Comparison of ENCODE assay signal across 25 cellular contexts in genomic region chr18:76384861-76385680, GRCh38.
"Had no signal": no experiment of that assay in that cellular context is flagged by ENCODE, and none has a peak within 500 bp of the region (broad histone marks: within the 10 kb centered on the region; RNA-seq: fewer than 3 reads in every experiment).

No MANE protein-coding gene starts in this region.

- H3K36me3 ChIP-seq: pancreas had no signal

- ATAC-seq: activated CD8-positive, alpha-beta T cell treated with anti-CD3 and anti-CD28 coated beads, Interleukin-2, amount 10 ng/mL, durations not matched to agents 7 days and 5 days; activated naive CD8-positive, alpha-beta T cell treated with anti-CD3 and anti-CD28 coated beads, Interleukin-2, amount 50 U/mL, for 24 hours; gastroesophageal sphincter; mucosa of descending colon; pancreas; psoas muscle; stimulated activated effector memory CD8-positive, alpha-beta T cell treated with anti-CD3 and anti-CD28 coated beads, Interleukin-12 subunit alpha, Interleukin-12 subunit beta, amount 100 ng/mL, for 72 hours; T-helper 17 cell had no signal

- H3K27ac ChIP-seq: epithelial cell of prostate, gastroesophageal sphincter, heart left ventricle, neutrophil, pancreas, psoas muscle, right atrium auricular region, SK-N-MC, skin epidermis, thoracic aorta had no signal

- H3K4me3 Mint-ChIP-seq: activated CD4-positive, alpha-beta T cell treated with anti-CD3 and anti-CD28 coated beads, Interleukin-2, amount 10 ng/mL, durations not matched to agents 24 days and 14 days; activated naive CD8-positive, alpha-beta T cell treated with anti-CD3 and anti-CD28 coated beads, Interleukin-2, amount 50 U/mL, for 24 hours; memory B cell; stimulated activated effector memory CD8-positive, alpha-beta T cell treated with anti-CD3 and anti-CD28 coated beads, Interleukin-12 subunit alpha, Interleukin-12 subunit beta, amount 100 ng/mL, for 72 hours; type B pancreatic cell had no signal

- H3K9me3 ChIP-seq: gastroesophageal sphincter, mucosa of descending colon, neutrophil, pancreas, psoas muscle, right atrium auricular region, thoracic aorta had no signal

- DNase-seq: activated CD4-positive, alpha-beta T cell treated with anti-CD3 and anti-CD28 coated beads, Interleukin-2, amount 10 ng/mL, durations not matched to agents 24 days and 14 days; activated CD4-positive, CD25-positive, alpha-beta regulatory T cell; activated CD8-positive, alpha-beta T cell treated with anti-CD3 and anti-CD28 coated beads, Interleukin-2, amount 10 ng/mL, durations not matched to agents 7 days and 5 days; activated naive CD4-positive, alpha-beta T cell treated with anti-CD3 and anti-CD28 coated beads, Interleukin-2, amount 50 U/mL, for 16 hours; activated naive CD8-positive, alpha-beta T cell treated with anti-CD3 and anti-CD28 coated beads, Interleukin-2, amount 50 U/mL, for 24 hours; activated T-cell treated with anti-CD3 and anti-CD28 coated beads, Interleukin-2, amount 50 U/mL, for 48 hours; cerebellar nuclear complex; cortex of kidney; heart left ventricle; mucosa of descending colon; psoas muscle; stimulated activated CD4-positive, alpha-beta T cell treated with anti-CD3 and anti-CD28 coated beads, Interleukin-1b, Interleukin-23, amount 100 ng/mL, for 48 hours; SW 1271; T-helper 17 cell had no signal

- H3K4me3 ChIP-seq: gastroesophageal sphincter, heart left ventricle, mucosa of descending colon, pancreas, psoas muscle, right atrium auricular region, SK-N-MC, skin epidermis, thoracic aorta had no signal

- H3K27me3 ChIP-seq: gastroesophageal sphincter, heart left ventricle, neutrophil, pancreas, right atrium auricular region had no signal

- H3K9me3 Mint-ChIP-seq: activated CD4-positive, alpha-beta T cell treated with anti-CD3 and anti-CD28 coated beads, Interleukin-2, amount 10 ng/mL, durations not matched to agents 24 days and 14 days; activated naive CD8-positive, alpha-beta T cell treated with anti-CD3 and anti-CD28 coated beads, Interleukin-2, amount 50 U/mL, for 24 hours; memory B cell; stimulated activated effector memory CD8-positive, alpha-beta T cell treated with anti-CD3 and anti-CD28 coated beads, Interleukin-12 subunit alpha, Interleukin-12 subunit beta, amount 100 ng/mL, for 72 hours had no signal

- H3K27me3 Mint-ChIP-seq: activated naive CD8-positive, alpha-beta T cell treated with anti-CD3 and anti-CD28 coated beads, Interleukin-2, amount 50 U/mL, for 24 hours; memory B cell; T-helper 17 cell; type B pancreatic cell had no signal

- H3K36me3 Mint-ChIP-seq: memory B cell had no signal

- H3K27ac Mint-ChIP-seq: activated CD4-positive, alpha-beta T cell treated with anti-CD3 and anti-CD28 coated beads, Interleukin-2, amount 10 ng/mL, durations not matched to agents 24 days and 14 days; activated CD8-positive, alpha-beta T cell treated with anti-CD3 and anti-CD28 coated beads, Interleukin-2, amount 10 ng/mL, durations not matched to agents 7 days and 5 days; activated naive CD8-positive, alpha-beta T cell treated with anti-CD3 and anti-CD28 coated beads, Interleukin-2, amount 50 U/mL, for 24 hours; memory B cell; stimulated activated effector memory CD8-positive, alpha-beta T cell treated with anti-CD3 and anti-CD28 coated beads, Interleukin-12 subunit alpha, Interleukin-12 subunit beta, amount 100 ng/mL, for 72 hours; T-helper 17 cell; type B pancreatic cell had no signal
